15 cellular contexts compared by ENCODE assay signal in the genomic region with DNA sequence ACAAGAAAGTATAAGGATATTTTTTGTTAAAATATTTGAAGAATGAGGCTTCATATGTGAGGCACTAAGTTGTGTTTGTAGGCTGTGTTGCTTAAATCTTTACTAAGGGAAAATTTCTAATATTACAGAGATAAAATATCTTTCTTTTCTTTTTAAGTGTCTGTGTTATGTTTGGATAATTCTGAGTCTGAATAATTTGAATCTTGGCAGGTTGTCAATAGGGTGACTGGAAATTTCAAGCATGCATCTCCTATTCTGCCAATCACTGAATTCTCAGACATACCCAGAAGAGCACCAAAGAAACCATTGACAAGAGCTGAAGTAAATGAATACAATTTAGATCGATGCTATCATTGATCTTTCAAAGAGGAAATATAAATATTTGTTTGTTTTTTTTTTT.
"Had no signal": no experiment of that assay in that cellular context is flagged by ENCODE, and none has a peak within 500 bp of the region (broad histone marks: within the 10 kb centered on the region; RNA-seq: fewer than 3 reads in every experiment).

No MANE protein-coding gene starts in this region.

- H3K9me3 ChIP-seq: neutrophil, transverse colon had no signal

- H3K27me3 ChIP-seq: neutrophil, transverse colon had no signal

- H3K4me1 ChIP-seq: transverse colon had no signal

- ATAC-seq: naive thymus-derived CD8-positive, alpha-beta T cell; right cardiac atrium; stimulated activated memory B cell treated with anti-CD40 and anti-IgM and Interleukin-4, amounts not matched to agents 10 μg/mL and 1 μg/mL and 100 μg/mL, for 72 hours; T-helper 17 cell had no signal

- DNase-seq: activated CD4-positive, alpha-beta T cell treated with anti-CD3 and anti-CD28 coated beads, Interleukin-2, amount 10 ng/mL, durations not matched to agents 7 days and 5 days; activated CD4-positive, CD25-positive, alpha-beta regulatory T cell; activated CD8-positive, alpha-beta memory T cell treated with anti-CD3 and anti-CD28 coated beads for 24 hours; amygdala; caudate nucleus; cortex of kidney; effector memory CD4-positive, alpha-beta T cell; naive thymus-derived CD8-positive, alpha-beta T cell; right cardiac atrium; stimulated activated CD4-positive, alpha-beta T cell treated with anti-CD3 and anti-CD28 coated beads, Interleukin-1b, Interleukin-23, amount 100 ng/mL, for 48 hours; substantia nigra; T-helper 17 cell; transverse colon had no signal

- H3K27ac ChIP-seq: neutrophil, transverse colon had no signal

- H3K4me3 ChIP-seq: transverse colon had no signal
